ENCODE assay signal across 12 cellular contexts in the genomic region with DNA sequence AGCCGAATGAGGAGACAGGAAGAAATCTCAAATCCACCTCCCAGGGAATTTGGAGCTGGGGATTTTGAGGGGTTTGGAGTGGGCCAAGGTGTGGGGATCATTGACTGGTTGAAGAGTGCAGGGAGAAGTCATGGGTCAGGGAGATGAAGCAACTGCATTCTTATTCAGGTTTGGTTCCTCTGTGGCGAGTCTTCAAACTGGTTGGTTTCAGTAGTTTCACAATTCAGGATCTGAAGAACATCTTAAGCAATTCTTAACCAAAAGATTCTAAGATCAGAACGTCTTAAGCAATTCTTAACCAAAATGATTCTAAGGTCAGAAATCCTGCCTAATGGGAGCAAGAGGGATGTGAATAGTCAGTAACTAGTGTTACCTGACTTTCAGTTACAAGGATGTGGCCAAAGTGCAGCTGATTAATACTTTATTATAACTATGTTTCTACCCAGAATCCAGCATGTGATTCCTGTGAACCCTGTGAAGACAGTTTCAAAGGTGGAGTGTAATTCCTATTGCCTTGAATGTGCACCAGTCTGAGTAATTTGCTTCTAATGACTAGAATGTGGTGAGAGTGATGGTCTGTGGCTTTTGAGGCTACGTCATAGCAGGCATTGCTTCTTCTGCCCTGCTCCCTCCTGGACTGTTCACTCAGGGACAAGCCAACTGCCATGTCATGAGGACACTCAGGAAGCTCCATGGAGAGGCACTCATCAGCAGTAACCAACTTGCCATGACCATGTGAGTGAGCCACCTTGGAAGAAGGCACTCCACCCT.
DNase-seq lines count a peak whose midpoint lies in the region; ATAC-seq lines count a peak whose summit lies in the region.
"Had no signal": no experiment of that assay in that cellular context is flagged by ENCODE, and none has a peak within 500 bp of the region (broad histone marks: within the 10 kb centered on the region; RNA-seq: fewer than 3 reads in every experiment).

No MANE protein-coding gene starts in this region.

- H3K36me3 Mint-ChIP-seq in activated naive CD4-positive, alpha-beta T cell treated with anti-CD3 and anti-CD28 coated beads, Interleukin-2, amount 50 U/mL, for 72 hours: no peaks in the 10 kb centered on the region

- ATAC-seq in activated naive CD4-positive, alpha-beta T cell treated with anti-CD3 and anti-CD28 coated beads, Interleukin-2, amount 50 U/mL, for 72 hours: peak; percentile 85 to 87
- no peak for ATAC-seq in GM21360 (IDR thresholded peaks at IDR 0.05; ENCODE audit: unreplicated experiment)

- H3K9me3 Mint-ChIP-seq in activated naive CD4-positive, alpha-beta T cell treated with anti-CD3 and anti-CD28 coated beads, Interleukin-2, amount 50 U/mL, for 72 hours: no peaks in the 10 kb centered on the region
- H3K9me3 Mint-ChIP-seq: neural crest cell had no signal

- DNase-seq in activated naive CD4-positive, alpha-beta T cell treated with anti-CD3 and anti-CD28 coated beads, Interleukin-2, amount 50 U/mL, for 72 hours (ENCODE audit: low spot score in 2 of 2): peak in 1 of 2 donors; percentile 5
- no peak for DNase-seq in activated naive CD4-positive, alpha-beta T cell treated with Interleukin-2 at 50 U/mL for 16 hours
- DNase-seq in SKM-1 treated with dmso at 0.1 percent for 144 hours (lab: John Stamatoyannopoulos, UW; ENCODE audit: unreplicated experiment): peak; percentile 96
- peak; percentile 26 for DNase-seq in globus pallidus (ENCODE audit: low spot score)
- DNase-seq in stromal cell of bone marrow (ENCODE audit: low read depth): peak; percentile 20
- no peak for DNase-seq in NCI-H1930 (lab: John Stamatoyannopoulos, UW)
- DNase-seq in amniotic stem cell (lab: John Stamatoyannopoulos, UW): no peak
- DNase-seq: activated effector memory CD4-positive, alpha-beta T cell treated with Interleukin-2 at 50 U/mL for 16 hours; KG1; NCI-H446 had no signal

- H3K27ac Mint-ChIP-seq in activated naive CD4-positive, alpha-beta T cell treated with anti-CD3 and anti-CD28 coated beads, Interleukin-2, amount 50 U/mL, for 72 hours: peak overlapping the region in 1 of 2 donors; percentile 20

Comparison
In these comparisons a context has a peak if more than half of its experiments do, and no peak if none do; other contexts are left out.
1. DNase-seq: peak in SKM-1 treated with dmso at 0.1 percent for 144 hours (single experiment), globus pallidus (single experiment) and stromal cell of bone marrow (single experiment); none in activated naive CD4-positive, alpha-beta T cell treated with Interleukin-2 at 50 U/mL for 16 hours (single experiment), NCI-H1930 (0 of 2) and amniotic stem cell (single experiment).